ENCODE assay signal across 9 cellular contexts in genomic region chr16:73056383-73056782, GRCh38. TPM values are rescaled to one million over a fixed set of nuclear protein-coding genes. Genes with fewer than 3 reads are reported as not detected.
DNase-seq lines count a peak whose midpoint lies in the region; ATAC-seq and TF ChIP-seq lines count a peak whose summit lies in the region.
"Had no signal": no experiment of that assay in that cellular context is flagged by ENCODE, and none has a peak within 500 bp of the region (broad histone marks: within the 10 kb centered on the region; RNA-seq: fewer than 3 reads in every experiment).

No MANE protein-coding gene starts in this region.

- POLR2A ChIA-PET in AG04449 (lab: Yijun Ruan, JAX) (interaction anchor here (0.6 to 1.1 kb wide), 3 partner anchors 8 to 67 kb away, joined by 3 read pairs; no protein-coding TSS in a partner anchor), PC-3 (lab: Charles Lee; ENCODE audit: unreplicated experiment) (interaction anchor here (0.6 kb wide), 2 partner anchors 125 to 136 kb away, joined by 3 read pairs; no protein-coding TSS in a partner anchor)

- no peaks in the 10 kb centered on the region for H3K9me2 ChIP-seq in PC-3 (replicated peaks; ENCODE audit: low read length)

- DNase-seq in AG04449 (ENCODE audit: low read depth, low spot score) (no peak), PC-3 (no peak), epithelial cell of proximal tubule (ENCODE audit: low read depth) (no peak), neural crest cell (ENCODE audit: low read depth, low spot score) (no peak), T-helper 9 cell (no peak), COR-L47 (lab: John Stamatoyannopoulos, UW) (no peak)
- DNase-seq in activated CD8-positive, alpha-beta memory T cell treated with anti-CD3 and anti-CD28 coated beads for 24 hours: no peak
- no peak for DNase-seq in effector CD4-positive, alpha-beta T cell

- H2AFZ ChIP-seq in PC-3 (ENCODE audit: low read length): no peak overlapping the region; the same call in 1 of the 2 replicates

- H4K20me1 ChIP-seq in PC-3 (ENCODE audit: low read length): no peaks in the 10 kb centered on the region

- no peaks in the 10 kb centered on the region for H3K9me3 ChIP-seq in PC-3 (ENCODE audit: low read length)

- CTCF ChIA-PET in AG04449 (lab: Yijun Ruan, JAX) (interaction anchor here (1.0 to 1.4 kb wide), 2 partner anchors 224 to 822 kb away, joined by 3 to 5 read pairs; no protein-coding TSS in a partner anchor), PC-3 (lab: Charles Lee) (interaction anchor here (0.5 to 0.7 kb wide), 3 partner anchors 66 to 272 kb away, joined by 3 to 14 read pairs (median 3); no protein-coding TSS in a partner anchor)

- H3K79me2 ChIP-seq in PC-3 (ENCODE audit: low read length): peaks cover 74% of the 10 kb centered on the region

- no peaks in the 10 kb centered on the region for H3K27me3 Mint-ChIP-seq in neural crest cell (ENCODE audit: low read depth)

- BruUV-seq in PC-3 (replicated peaks; lab: Mats Ljungman, UMichigan): no TSS peak

- TF ChIP-seq CTCF in AG04449 (IDR thresholded peaks at IDR 0.05; ENCODE audit: insufficient read depth, low read length, missing control alignments) (no peak), PC-3 (conservative IDR thresholded peaks at IDR 0.05; ENCODE audit: low read depth, low read length) (no peak), epithelial cell of proximal tubule (conservative IDR thresholded peaks at IDR 0.05; ENCODE audit: low read depth, low read length) (no peak), neural crest cell (conservative IDR thresholded peaks at IDR 0.05) (no peak)

- peak overlapping the region; percentile 100 for H3K4me2 ChIP-seq in PC-3 (ENCODE audit: low read length)

- no peak for ATAC-seq in PC-3

- peak overlapping the region; percentile 65 for H3K4me3 ChIP-seq in AG04449 (ENCODE audit: low read depth, low read length)
- peak overlapping the region; percentile 85 for H3K4me3 ChIP-seq in PC-3 (ENCODE audit: low read length)
- peak overlapping the region; percentile 72 for H3K4me3 ChIP-seq in epithelial cell of proximal tubule (ENCODE audit: low read depth, low read length)

- peaks cover 25% of the 10 kb centered on the region for H3K4me1 Mint-ChIP-seq in neural crest cell

- no peaks in the 10 kb centered on the region for H3K27me3 ChIP-seq in PC-3 (ENCODE audit: low read length)

- H3K27ac ChIP-seq in PC-3 (ENCODE audit: low read length): peak overlapping the region; percentile 96

- H3K36me3 Mint-ChIP-seq in neural crest cell (ENCODE audit: low read depth): peaks cover 2% of the 10 kb centered on the region
- H3K36me3 Mint-ChIP-seq: IgD-negative memory B cell had no signal

- H3K36me3 ChIP-seq in PC-3 (ENCODE audit: low read depth, low read length): no peaks in the 10 kb centered on the region

- H3K4me1 ChIP-seq in PC-3 (ENCODE audit: insufficient read depth, low read length): peaks cover 67% of the 10 kb centered on the region

- H3K9me3 Mint-ChIP-seq in neural crest cell: no peaks in the 10 kb centered on the region
- H3K9me3 Mint-ChIP-seq: IgD-negative memory B cell had no signal

- no peak overlapping the region for H3K4me3 Mint-ChIP-seq in neural crest cell

- intact Hi-C loops in PC-3 (cut with micrococcal nuclease): loop anchor here (2.0 to 10.0 kb wide), 2 partner anchors 26 to 392 kb away; no protein-coding TSS in a partner anchor

- H3K27ac Mint-ChIP-seq in neural crest cell (ENCODE audit: unreplicated experiment): peak overlapping the region; percentile 93

- H3F3A ChIP-seq in PC-3 (ENCODE audit: low read length, unreplicated experiment): no peaks in the 10 kb centered on the region

- peak overlapping the region; percentile 91 for H3K9ac ChIP-seq in PC-3 (ENCODE audit: low read length)

RNA-seq across cellular contexts. Expression of gene ZFHX3, which starts 8.5 kb away (rescaled TPM):
- total RNA-seq in PC-3 (2014; rRNA removed) (3.5 and 4.5 TPM in 2 replicates), epithelial cell of proximal tubule (7.2 and 9.6 TPM in 2 replicates), neural crest cell (40.1 and 46.0 TPM in 2 replicates)
